In the genomic region with DNA sequence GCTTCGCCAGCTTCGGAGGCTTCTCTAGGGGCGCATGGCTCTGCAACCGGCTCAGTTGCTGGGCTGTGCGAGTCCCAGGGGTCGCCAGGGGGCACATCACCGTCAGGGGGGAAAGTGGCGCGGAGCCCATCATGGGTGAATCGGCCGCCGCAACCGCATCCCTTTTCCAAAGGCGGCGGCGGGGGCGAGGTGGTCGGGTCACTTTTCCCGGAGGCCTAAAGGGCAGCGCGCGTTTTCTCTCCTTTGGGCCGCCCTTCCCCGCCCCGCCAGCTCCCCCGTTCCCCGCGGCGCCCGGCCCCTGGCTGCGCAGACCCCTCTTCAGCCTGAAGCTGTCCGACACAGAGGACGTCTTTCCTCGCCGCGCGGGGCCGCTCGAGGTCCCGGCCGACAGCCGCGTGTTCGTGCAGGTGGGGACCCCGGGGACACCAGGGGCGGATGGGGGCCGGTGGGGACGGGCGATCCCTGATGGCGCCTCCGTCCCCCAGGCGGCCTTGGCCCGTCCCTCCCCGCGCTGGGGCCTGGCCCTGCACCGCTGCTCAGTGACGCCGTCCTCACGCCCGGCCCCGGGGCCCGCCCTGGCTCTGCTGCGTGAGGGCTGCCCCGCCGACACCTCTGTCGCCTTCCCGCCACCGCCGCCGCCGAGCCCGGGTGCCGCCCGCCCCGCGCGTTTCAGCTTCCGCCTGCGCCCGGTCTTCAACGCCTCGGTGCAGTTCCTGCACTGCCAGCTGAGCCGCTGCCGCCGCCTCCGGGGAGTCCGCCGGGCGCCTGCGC, we compare ENCODE assay signal across 6 cellular contexts. TPM values are rescaled to one million over a fixed set of nuclear protein-coding genes. Genes with fewer than 3 reads are reported as not detected.
DNase-seq lines count a peak whose midpoint lies in the region; ATAC-seq and TF ChIP-seq lines count a peak whose summit lies in the region.

No MANE protein-coding gene starts in this region.

- no peak for TF ChIP-seq CTCF in GM20000 (IDR thresholded peaks at IDR 0.05; ENCODE audit: extremely low read depth, missing control alignments)
- no peak for TF ChIP-seq CTCF in fibroblast of lung (conservative IDR thresholded peaks at IDR 0.05 in 1 of 2, IDR thresholded peaks at IDR 0.05 in 1 of 2; ENCODE audit: low read depth in 1 of 2, low read length in 2 of 2)

- H3K79me2 ChIP-seq in fibroblast of lung (ENCODE audit: control insufficient read depth, insufficient read depth, low read length): no peaks in the 10 kb centered on the region

- peak overlapping the region; percentile 85 for H3K4me3 Mint-ChIP-seq in stimulated activated effector memory CD8-positive, alpha-beta T cell treated with anti-CD3 and anti-CD28 coated beads, Interleukin-12 subunit alpha, Interleukin-12 subunit beta, amount 100 ng/mL, for 72 hours

- peak overlapping the region; percentile 80 for H3K4me2 ChIP-seq in fibroblast of lung (ENCODE audit: extremely low read depth, insufficient read depth, low read length)

- H3K27ac ChIP-seq in fibroblast of lung (ENCODE audit: insufficient read depth, low read length): no peak overlapping the region

- H3K4me3 ChIP-seq in fibroblast of lung (replicated peaks in 1 of 4; ENCODE audit: control extremely low read depth in 1 of 4, insufficient read depth in 1 of 4, low read depth in 3 of 4, low read length in 4 of 4): peak overlapping the region in 3 of 4 experiments; percentile 10 to 49 (median 26)

- peaks cover 8% of the 10 kb centered on the region for H3K27me3 ChIP-seq in fibroblast of lung (ENCODE audit: control insufficient read depth, insufficient read depth, low read length)

- H3K9ac ChIP-seq in fibroblast of lung (ENCODE audit: insufficient read depth, low read length): peak overlapping the region; percentile 30

- H3K36me3 ChIP-seq in fibroblast of lung (ENCODE audit: control insufficient read depth, insufficient read depth, low read length): peaks cover 8% of the 10 kb centered on the region

- no peaks in the 10 kb centered on the region for H3K9me3 ChIP-seq in fibroblast of lung (ENCODE audit: control insufficient read depth, insufficient read depth, low read depth, low read length)

- H3K4me1 Mint-ChIP-seq in stimulated activated effector memory CD8-positive, alpha-beta T cell treated with anti-CD3 and anti-CD28 coated beads, Interleukin-12 subunit alpha, Interleukin-12 subunit beta, amount 100 ng/mL, for 72 hours: peaks cover 37% of the 10 kb centered on the region

- ATAC-seq in stimulated activated effector memory CD8-positive, alpha-beta T cell treated with anti-CD3 and anti-CD28 coated beads, Interleukin-12 subunit alpha, Interleukin-12 subunit beta, amount 100 ng/mL, for 72 hours: peak; percentile 25

- no peak overlapping the region for H2AFZ ChIP-seq in fibroblast of lung (ENCODE audit: low read length)

- no peaks in the 10 kb centered on the region for H4K20me1 ChIP-seq in fibroblast of lung (ENCODE audit: control insufficient read depth, extremely low read depth, insufficient read depth, low read length)

- peaks cover 16% of the 10 kb centered on the region for H3K36me3 Mint-ChIP-seq in stimulated activated effector memory CD8-positive, alpha-beta T cell treated with anti-CD3 and anti-CD28 coated beads, Interleukin-12 subunit alpha, Interleukin-12 subunit beta, amount 100 ng/mL, for 72 hours

- no peak overlapping the region for H3K27ac Mint-ChIP-seq in stimulated activated effector memory CD8-positive, alpha-beta T cell treated with anti-CD3 and anti-CD28 coated beads, Interleukin-12 subunit alpha, Interleukin-12 subunit beta, amount 100 ng/mL, for 72 hours

- DNase-seq in GM20000 (ENCODE audit: low spot score) (peak; percentile 60), T-helper 22 cell (ENCODE audit: low read depth) (peak; percentile 38), fibroblast of lung (ENCODE audit: low read depth in 2 of 2) (no peak), NCI-H1092 (lab: John Stamatoyannopoulos, UW) (no peak), KG1 (lab: John Stamatoyannopoulos, UW) (no peak)
- DNase-seq in stimulated activated effector memory CD8-positive, alpha-beta T cell treated with anti-CD3 and anti-CD28 coated beads, Interleukin-12 subunit alpha, Interleukin-12 subunit beta, amount 100 ng/mL, for 72 hours (ENCODE audit: low spot score in 2 of 2): peak in 1 of 2 donors; percentile 52

- H3K9me3 Mint-ChIP-seq in stimulated activated effector memory CD8-positive, alpha-beta T cell treated with anti-CD3 and anti-CD28 coated beads, Interleukin-12 subunit alpha, Interleukin-12 subunit beta, amount 100 ng/mL, for 72 hours: no peaks in the 10 kb centered on the region

- H3K4me1 ChIP-seq in fibroblast of lung (ENCODE audit: control insufficient read depth, extremely low read depth, insufficient read depth, low read length): peaks cover 14% of the 10 kb centered on the region

RNA-seq across cellular contexts. Expression of a gene that starts 1.7 kb away (rescaled TPM):
- 1.0 and 1.3 TPM in 2 replicates for total RNA-seq in fibroblast of lung
- polyA plus RNA-seq in fibroblast of lung: 0.35 TPM in 1 of 2 replicates, not detected in the other
- polyA plus RNA-seq in fibroblast of lung (2012): 2.0 and 5.7 TPM in 2 replicates
- not detected in 2 replicates for polyA minus RNA-seq in fibroblast of lung (ENCODE audit: low replicate concordance)

RNA-seq across cellular contexts. Expression of a gene that starts 3.8 kb away (rescaled TPM):
- 11.4 and 12.8 TPM in 2 replicates for total RNA-seq in fibroblast of lung
- 13.4 and 15.6 TPM in 2 replicates for polyA plus RNA-seq in fibroblast of lung
- 25.5 and 41.2 TPM in 2 replicates for polyA plus RNA-seq in fibroblast of lung (2012)
- polyA minus RNA-seq in fibroblast of lung (ENCODE audit: low replicate concordance): 27.1 and 28.7 TPM in 2 replicates

RNA-seq across cellular contexts. Expression of a gene that starts 9.6 kb away (rescaled TPM):
- 0.66 and 0.77 TPM in 2 replicates for total RNA-seq in fibroblast of lung
- polyA plus RNA-seq in fibroblast of lung: 0.85 and 1.1 TPM in 2 replicates
- 4.9 and 9.1 TPM in 2 replicates for polyA plus RNA-seq in fibroblast of lung (2012)
- polyA minus RNA-seq in fibroblast of lung (ENCODE audit: low replicate concordance): 0.93 and 1.6 TPM in 2 replicates

RNA-seq across cellular contexts. Expression of a gene that starts 12.6 kb away (rescaled TPM):
- 8.7 and 10.4 TPM in 2 replicates for total RNA-seq in fibroblast of lung
- 7.8 and 8.5 TPM in 2 replicates for polyA plus RNA-seq in fibroblast of lung
- 15.5 and 15.8 TPM in 2 replicates for polyA plus RNA-seq in fibroblast of lung (2012)
- polyA minus RNA-seq in fibroblast of lung (ENCODE audit: low replicate concordance): 8.6 and 19.5 TPM in 2 replicates

RNA-seq across cellular contexts. Expression of a gene that starts 27.1 kb away (rescaled TPM):
- total RNA-seq in fibroblast of lung: 53.9 and 56.1 TPM in 2 replicates
- 29.5 and 32.3 TPM in 2 replicates for polyA plus RNA-seq in fibroblast of lung
- 36.8 and 41.2 TPM in 2 replicates for polyA plus RNA-seq in fibroblast of lung (2012)
- 9.6 and 21.4 TPM in 2 replicates for polyA minus RNA-seq in fibroblast of lung (ENCODE audit: low replicate concordance)

Comparison
In these comparisons a context has a peak if more than half of its experiments do, and no peak if none do; other contexts are left out.
1. DNase-seq: peak in GM20000 (single experiment) and T-helper 22 cell (single experiment); none in fibroblast of lung (0 of 2), NCI-H1092 (single experiment) and KG1 (single experiment).